Comparison of ENCODE assay signal across 16 cellular contexts in the genomic region with DNA sequence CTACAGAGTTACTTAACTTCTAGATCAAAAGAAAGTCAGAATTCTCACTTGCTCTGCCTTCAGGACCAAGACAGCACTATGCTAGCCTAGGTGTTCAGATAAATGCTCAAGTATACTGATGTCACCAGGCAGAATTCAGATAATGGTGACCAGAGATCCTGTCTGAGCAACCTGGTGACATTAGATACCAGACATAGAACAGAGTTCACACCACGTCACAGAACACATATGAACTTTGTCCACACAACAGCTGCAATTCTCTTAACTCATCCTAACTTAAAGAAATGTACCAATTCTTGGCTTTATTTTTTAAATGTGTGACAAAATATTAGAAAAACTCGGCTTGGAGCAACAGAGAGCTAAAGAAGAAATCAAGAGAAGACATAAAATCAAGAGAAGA. TPM values are rescaled to one million over a fixed set of nuclear protein-coding genes. Genes with fewer than 3 reads are reported as not detected.
DNase-seq lines count a peak whose midpoint lies in the region; ATAC-seq, FAIRE-seq and TF ChIP-seq lines count a peak whose summit lies in the region.
"Had no signal": no experiment of that assay in that cellular context is flagged by ENCODE, and none has a peak within 500 bp of the region (broad histone marks: within the 10 kb centered on the region; RNA-seq: fewer than 3 reads in every experiment).

No MANE protein-coding gene starts in this region.

- TF ChIP-seq POLR2A in K562 (conservative IDR thresholded peaks at IDR 0.05) (no peak), HepG2 (IDR thresholded peaks at IDR 0.05; ENCODE audit: insufficient read depth in 1 of 2, low read depth in 2 of 2, low read length in 2 of 2) (no peak)

- H3K79me2 ChIP-seq in K562 (ENCODE audit: control insufficient read depth, insufficient read depth, low read length) (no peaks in the 10 kb centered on the region), HepG2 (ENCODE audit: insufficient read depth, low read length) (no peaks in the 10 kb centered on the region)

- FAIRE-seq in HTR-8/SVneo (lab: Jason Lieb, UNC): peak; percentile 58
- FAIRE-seq in K562 (lab: Jason Lieb, UNC): no peak
- FAIRE-seq in HepG2 (lab: Jason Lieb, UNC): no peak
- FAIRE-seq in small intestine (lab: Jason Lieb, UNC): peak; percentile 5
- FAIRE-seq: GM12878 had no signal

- H3K9me3 ChIP-seq in K562 (replicated peaks; ENCODE audit: control insufficient read depth, insufficient read depth, low read depth, low read length): no peaks in the 10 kb centered on the region
- no peaks in the 10 kb centered on the region for H3K9me3 ChIP-seq in HepG2 (ENCODE audit: low read length)
- H3K9me3 ChIP-seq in small intestine (ENCODE audit: control insufficient read depth, low read depth): no peaks in the 10 kb centered on the region

- H3K4me3 ChIP-seq in K562 (no peak overlapping the region), HepG2 (replicated peaks in 1 of 3; ENCODE audit: insufficient read depth in 1 of 3, low read depth in 2 of 3, low read length in 3 of 3) (no peak overlapping the region), small intestine (ENCODE audit: low read depth in 1 of 2, low read length in 2 of 2) (no peak overlapping the region)
- H3K4me3 ChIP-seq: BLaER1 treated with 17β-estradiol and CSF1 and Interleukin-3, amounts not matched to agents 10 nM and 100 nM; GM12878 had no signal

- no peak overlapping the region for H3K4me3 Mint-ChIP-seq in immature natural killer cell
- H3K4me3 Mint-ChIP-seq: CD4-positive, CD25-positive, alpha-beta regulatory T cell; H9 had no signal

- CTCF ChIA-PET in K562 (lab: Yijun Ruan, JAX; ENCODE audit: low intra/inter-chr PET ratio): no interaction called here
- CTCF ChIA-PET in HepG2 (lab: Yijun Ruan, JAX; ENCODE audit: low intra/inter-chr PET ratio, low total read pairs): no interaction called here

- H3K27me3 ChIP-seq in K562 (ENCODE audit: control insufficient read depth in 2 of 2, insufficient read depth in 2 of 2, low read length in 2 of 2) (no peaks in the 10 kb centered on the region), HepG2 (ENCODE audit: control insufficient read depth in 1 of 2, insufficient read depth in 2 of 2, low read length in 2 of 2) (no peaks in the 10 kb centered on the region), small intestine (ENCODE audit: control insufficient read depth in 2 of 2, insufficient read depth in 2 of 2, low read length in 2 of 2) (no peaks in the 10 kb centered on the region)
- H3K27me3 ChIP-seq: BLaER1 treated with 17β-estradiol and CSF1 and Interleukin-3, amounts not matched to agents 10 nM and 100 nM had no signal

- H3K36me3 ChIP-seq in K562 (ENCODE audit: control insufficient read depth, insufficient read depth, low read length) (no peaks in the 10 kb centered on the region), HepG2 (replicated peaks in 1 of 2; ENCODE audit: control insufficient read depth in 1 of 2, insufficient read depth in 2 of 2, low read length in 2 of 2) (peaks cover 0 to 8% of the 10 kb centered on the region in 2 experiments; a peak in 2 of 5 replicates), small intestine (ENCODE audit: control insufficient read depth in 2 of 2, insufficient read depth in 2 of 2, low read length in 2 of 2) (peaks cover 0 to 5% of the 10 kb centered on the region in 2 donors)

- H3K9me3 Mint-ChIP-seq in immature natural killer cell: no peaks in the 10 kb centered on the region
- H3K9me3 Mint-ChIP-seq: CD4-positive, CD25-positive, alpha-beta regulatory T cell; H9 had no signal

- no peak for TF ChIP-seq RAD21 in K562 (CRISPR knock-in tag; conservative IDR thresholded peaks at IDR 0.05 in 1 of 2, IDR thresholded peaks at IDR 0.05 in 1 of 2)
- no peak for TF ChIP-seq RAD21 in HepG2 (CRISPR knock-in tag; IDR thresholded peaks at IDR 0.05)

- H3K27ac Mint-ChIP-seq in immature natural killer cell: peak overlapping the region in 2 of 6 donors; percentile 3 to 20
- H3K27ac Mint-ChIP-seq: CD4-positive, CD25-positive, alpha-beta regulatory T cell; H9 had no signal

- DNase-seq in HTR-8/SVneo (ENCODE audit: insufficient read length, low spot score): no peak
- DNase-seq in K562 (ENCODE audit: extremely low read depth in 1 of 4, low spot score in 3 of 4): peak in 1 of 4 experiments; percentile 5
- peak; percentile 57 for DNase-seq in HepG2 (ENCODE audit: low spot score)
- DNase-seq in small intestine: peak; percentile 88
- no peak for DNase-seq in immature natural killer cell
- no peak for DNase-seq in activated T-cell treated with anti-CD3 and anti-CD28 coated beads, Interleukin-2, amount 50 U/mL, for 1 hour
- DNase-seq: ACHN; Calu3; CD4-positive, CD25-positive, alpha-beta regulatory T cell; DMS79; GOT3; H9 had no signal

- BruUV-seq in K562 (replicated peaks; lab: Mats Ljungman, UMichigan) (no TSS peak), HepG2 (replicated peaks; lab: Mats Ljungman, UMichigan) (no TSS peak)

- H3K27me3 Mint-ChIP-seq in immature natural killer cell (ENCODE audit: low read depth in 3 of 3): peaks cover 0 to 2% (median 0%) of the 10 kb centered on the region in 3 donors
- H3K27me3 Mint-ChIP-seq: CD4-positive, CD25-positive, alpha-beta regulatory T cell had no signal

- intact Hi-C loops in K562 (cut with micrococcal nuclease): no loop called here
- intact Hi-C loops in HepG2 (cut with micrococcal nuclease; ENCODE audit: unreplicated experiment): loop anchor here (1.0 kb wide), 1 partner anchor 9 kb away; no protein-coding TSS in a partner anchor

- POLR2A ChIA-PET in K562 (lab: Yijun Ruan, JAX) (no interaction called here), HepG2 (lab: Yijun Ruan, JAX) (no interaction called here)

- H3K4me1 ChIP-seq in K562 (replicated peaks in 1 of 2; ENCODE audit: control insufficient read depth in 2 of 2, insufficient read depth in 2 of 2, low read length in 2 of 2) (no peaks in the 10 kb centered on the region; a peak in 1 of 5 replicates), HepG2 (ENCODE audit: insufficient read depth, low read length) (peaks cover 34% of the 10 kb centered on the region), small intestine (ENCODE audit: control insufficient read depth in 2 of 2, insufficient read depth in 1 of 2, low read depth in 1 of 2, low read length in 1 of 2) (no peaks in the 10 kb centered on the region)

- no peak overlapping the region for H3K4me2 ChIP-seq in K562 (ENCODE audit: insufficient read depth, low read length)
- no peak overlapping the region for H3K4me2 ChIP-seq in HepG2 (ENCODE audit: low read depth, low read length)
- H3K4me2 ChIP-seq: BLaER1 treated with 17β-estradiol and CSF1 and Interleukin-3, amounts not matched to agents 10 nM and 100 nM had no signal

- TF ChIP-seq CTCF in K562 (IDR thresholded peaks at IDR 0.05 in 2 of 3, conservative IDR thresholded peaks at IDR 0.05 in 1 of 3; ENCODE audit: insufficient read depth in 2 of 3, low read depth in 1 of 3, low read length in 3 of 3) (no peak), HepG2 (CRISPR knock-in tag; IDR thresholded peaks at IDR 0.05) (no peak)

- H2AFZ ChIP-seq in K562 (ENCODE audit: low read depth, low read length) (no peak overlapping the region), HepG2 (ENCODE audit: low read length) (no peak overlapping the region)

- no peaks in the 10 kb centered on the region for H4K20me1 ChIP-seq in K562 (replicated peaks; ENCODE audit: control insufficient read depth, insufficient read depth, low read length)
- no peaks in the 10 kb centered on the region for H4K20me1 ChIP-seq in HepG2 (ENCODE audit: insufficient read depth, low read length)
- H4K20me1 ChIP-seq: BLaER1 treated with 17β-estradiol and CSF1 and Interleukin-3, amounts not matched to agents 10 nM and 100 nM had no signal

- H3K9me1 ChIP-seq in K562 (ENCODE audit: control insufficient read depth, insufficient read depth, low read length): no peaks in the 10 kb centered on the region

- in situ Hi-C loops in K562 (cut with MboI): no loop called here
- in situ Hi-C loops in HepG2 (cut with HindIII; ENCODE audit: extremely low pct_ligation_motif_present, low pct_unique_long_range_greater_than_20kb): no loop called here

- H3K27ac ChIP-seq in K562 (ENCODE audit: extremely low read depth, low read depth, low read length): no peak overlapping the region
- peak overlapping the region; percentile 25 for H3K27ac ChIP-seq in HepG2 (ENCODE audit: extremely low read length, insufficient read depth, low read length)
- H3K27ac ChIP-seq in small intestine (ENCODE audit: low read depth in 1 of 2, low read length in 1 of 2): no peak overlapping the region
- H3K27ac ChIP-seq: BLaER1 treated with 17β-estradiol and CSF1 and Interleukin-3, amounts not matched to agents 10 nM and 100 nM had no signal

- peaks cover 2 to 13% of the 10 kb centered on the region in 2 donors for H3K4me1 Mint-ChIP-seq in immature natural killer cell

- ATAC-seq in K562 (0 out of 3 replicates have a peak, but pooled peaks have one; percentile 27), HepG2 (peak; percentile 62), GM18909 (IDR thresholded peaks at IDR 0.05; ENCODE audit: poor library complexity, unreplicated experiment) (no peak), HG03108 (IDR thresholded peaks at IDR 0.05; ENCODE audit: unreplicated experiment) (no peak)
- ATAC-seq: GM12878 had no signal

- H3K36me3 Mint-ChIP-seq in immature natural killer cell: peaks cover 16 to 28% (median 25%) of the 10 kb centered on the region in 3 donors

- TF ChIP-seq EP300 in K562 (IDR thresholded peaks at IDR 0.05; ENCODE audit: low read length) (no peak), HepG2 (IDR thresholded peaks at IDR 0.05; ENCODE audit: low read depth in 2 of 2, low read length in 2 of 2) (no peak), HepG2 (CRISPR knock-in tag; IDR thresholded peaks at IDR 0.05; ENCODE audit: borderline replicate concordance) (no peak)

- H3K9ac ChIP-seq in K562 (ENCODE audit: insufficient read depth in 1 of 2, low read depth in 2 of 2, low read length in 2 of 2) (no peak overlapping the region), HepG2 (ENCODE audit: insufficient read depth, low read depth, low read length) (no peak overlapping the region)
- H3K9ac ChIP-seq: BLaER1 treated with 17β-estradiol and CSF1 and Interleukin-3, amounts not matched to agents 10 nM and 100 nM had no signal

- 12% methylated on average over 2 of the region's 2 CpGs for WGBS in K562 (ENCODE audit: insufficient coverage, low coverage, missing lambda C conversion rate)
- WGBS in HepG2 (ENCODE audit: low lambda C conversion rate): 29% methylated on average over 2 of the region's 2 CpGs
- WGBS in small intestine, 3 donors: 47 to 74% (median 61%) methylated on average over 2 of the region's 2 CpGs

RNA-seq across cellular contexts. Expression of a gene that starts 58.1 kb away (rescaled TPM):
- 3.8 and 4.0 TPM in 2 replicates for total RNA-seq in K562 (2011; cell fraction: chromatin; rRNA removed; ENCODE audit: low replicate concordance)
- total RNA-seq in K562 (2011; cell fraction: nucleolus; rRNA removed): 3.8 and 4.1 TPM in 2 replicates
- 2.9 and 5.3 TPM in 2 replicates for total RNA-seq in K562 (2011; cell fraction: nucleoplasm; rRNA removed)
- total RNA-seq in K562 (2014; rRNA removed) (5.4 and 6.8 TPM in 2 replicates), K562 (2014; rRNA removed; fragmentation: Illumina TruSeq; extraction: Trizol) (6.5 and 7.9 TPM in 2 replicates), K562 (2015; rRNA removed; fragmentation: Illumina TruSeq; extraction: Trizol) (3.8 and 4.3 TPM in 2 replicates), K562 (2021) (7.6 and 7.9 TPM in 2 replicates), HepG2 (2016; rRNA removed; fragmentation: Illumina TruSeq; extraction: Trizol) (25.2 and 33.2 TPM in 2 replicates)
- polyA plus RNA-seq in K562 (2011; rRNA removed) (10.3 and 13.1 TPM in 2 replicates), K562 (2014; fragmentation: Illumina TruSeq; extraction: Trizol) (5.1 and 7.3 TPM in 2 replicates), K562 (2014; fragmentation: Nextera tagmentation; extraction: Ambion mirVana) (1 to 10 TPM; 3.9 to 4.6 TPM), K562 (2014; rRNA removed) (8.4 and 10.6 TPM in 2 replicates), HepG2 (2011; rRNA removed) (13.7 and 15.0 TPM in 2 replicates), small intestine (10 to 100 TPM; 15.0 to 47.4 (median 45.7) TPM), immature natural killer cell (10 to 100 TPM; 41.7 to 53.2 (median 52.0) TPM)
- 3.5 and 4.6 TPM in 2 replicates for polyA plus RNA-seq in K562 (2011; cell fraction: cytosol; rRNA removed)
- polyA plus RNA-seq in K562 (2011; cell fraction: nucleus; rRNA removed): 2.3 and 2.4 TPM in 2 replicates
- 4.4 and 7.8 TPM in 2 replicates for polyA plus RNA-seq in K562 (2012)
- 6.1 and 6.6 TPM in 2 replicates for polyA minus RNA-seq in K562 (2011; rRNA and poly(A)+ RNA removed)
- 2.9 and 3.7 TPM in 2 replicates for polyA minus RNA-seq in K562 (2011; cell fraction: cytosol; rRNA and poly(A)+ RNA removed)
- 2.4 and 4.7 TPM in 2 replicates for polyA minus RNA-seq in K562 (2011; cell fraction: nucleus; rRNA and poly(A)+ RNA removed)
- total RNA-seq in HepG2 (2016; cell fraction: cytosol; rRNA removed; fragmentation: Illumina TruSeq; extraction: Trizol; ENCODE audit: low read depth): 3.4 and 3.8 TPM in 2 replicates
- 25.3 and 36.5 TPM in 2 replicates for total RNA-seq in HepG2 (2016; cell fraction: insoluble cytoplasmic fraction; rRNA removed; fragmentation: Illumina TruSeq; extraction: Trizol)
- total RNA-seq in HepG2 (2016; cell fraction: membrane; rRNA removed; fragmentation: Illumina TruSeq; extraction: Trizol): 13.8 and 15.9 TPM in 2 replicates
- 18.2 and 22.1 TPM in 2 replicates for total RNA-seq in HepG2 (2016; cell fraction: nucleus; rRNA removed; fragmentation: Illumina TruSeq; extraction: Trizol)
- 9.2 and 12.4 TPM in 2 replicates for polyA plus RNA-seq in HepG2 (2011; cell fraction: cytosol; rRNA removed)
- 11.5 and 13.2 TPM in 2 replicates for polyA plus RNA-seq in HepG2 (2011; cell fraction: nucleus; rRNA removed)
- 13.8 and 16.8 TPM in 2 replicates for polyA plus RNA-seq in HepG2 (2012)
- polyA plus RNA-seq in HepG2 (2016; cell fraction: cytosol; fragmentation: Illumina TruSeq; extraction: Trizol; ENCODE audit: low read depth): 2.1 and 2.3 TPM in 2 replicates
- polyA plus RNA-seq in HepG2 (2016; cell fraction: insoluble cytoplasmic fraction; fragmentation: Illumina TruSeq; extraction: Trizol; ENCODE audit: low read depth): 35.3 and 42.9 TPM in 2 replicates
- polyA plus RNA-seq in HepG2 (2016; cell fraction: membrane; fragmentation: Illumina TruSeq; extraction: Trizol; ENCODE audit: low read depth): 10.6 and 11.2 TPM in 2 replicates
- 34.6 and 35.3 TPM in 2 replicates for polyA plus RNA-seq in HepG2 (2016; cell fraction: nucleus; fragmentation: Illumina TruSeq; extraction: Trizol; ENCODE audit: insufficient read depth, low read depth)
- 7.7 and 10.6 TPM in 2 replicates for polyA minus RNA-seq in HepG2 (2011; rRNA and poly(A)+ RNA removed; ENCODE audit: low replicate concordance)
- 8.9 and 9.9 TPM in 2 replicates for polyA minus RNA-seq in HepG2 (2011; cell fraction: cytosol; rRNA and poly(A)+ RNA removed)
- 11.3 and 23.6 TPM in 2 replicates for polyA minus RNA-seq in HepG2 (2011; cell fraction: nucleus; rRNA and poly(A)+ RNA removed)

Comparison
In these comparisons a context has a peak if more than half of its experiments do, and no peak if none do; other contexts are left out.
1. DNase-seq: peak in HepG2 (single experiment) and small intestine (single experiment); none in HTR-8/SVneo (single experiment), immature natural killer cell (0 of 3) and activated T-cell treated with anti-CD3 and anti-CD28 coated beads, Interleukin-2, amount 50 U/mL, for 1 hour (single experiment).
2. ATAC-seq: peak in K562 (single experiment) and HepG2 (single experiment); none in GM18909 (single experiment) and HG03108 (single experiment).